In genomic region chr5:68505917-68506860, GRCh38 we compare ENCODE assay signal across 15 cellular contexts.
DNase-seq lines count a peak whose midpoint lies in the region; ATAC-seq and TF ChIP-seq lines count a peak whose summit lies in the region.
"Had no signal": no experiment of that assay in that cellular context is flagged by ENCODE, and none has a peak within 500 bp of the region (broad histone marks: within the 10 kb centered on the region; RNA-seq: fewer than 3 reads in every experiment).

No MANE protein-coding gene starts in this region.

- H3K4me3 Mint-ChIP-seq in neural crest cell: peak overlapping the region; percentile 50
- H3K4me3 Mint-ChIP-seq: activated naive CD8-positive, alpha-beta T cell treated with anti-CD3 and anti-CD28 coated beads for 36 hours had no signal

- DNase-seq in Daoy (ENCODE audit: low read depth): peak; percentile 29
- peak; percentile 83 for DNase-seq in NCI-H69 (lab: John Stamatoyannopoulos, UW)
- no peak for DNase-seq in neural crest cell (ENCODE audit: low read depth, low spot score)
- DNase-seq in activated CD4-positive, CD25-positive, alpha-beta regulatory T cell treated with anti-CD3 and anti-CD28 coated beads, Interleukin-2, amount 50 U/mL, for 72 hours: no peak
- DNase-seq: activated naive CD8-positive, alpha-beta T cell treated with anti-CD3 and anti-CD28 coated beads for 36 hours; BE2C; hypothalamus; NCI-H187 treated with DMSO at 0.1 percent for 48 hours; T-helper 9 cell; upper lobe of right lung had no signal

- H3K4me1 Mint-ChIP-seq in neural crest cell: peaks cover 65% of the 10 kb centered on the region
- H3K4me1 Mint-ChIP-seq: activated naive CD8-positive, alpha-beta T cell treated with anti-CD3 and anti-CD28 coated beads for 36 hours had no signal

- H3K27me3 Mint-ChIP-seq in neural crest cell (ENCODE audit: low read depth): no peaks in the 10 kb centered on the region
- H3K27me3 Mint-ChIP-seq: activated naive CD8-positive, alpha-beta T cell treated with anti-CD3 and anti-CD28 coated beads for 36 hours had no signal

- ATAC-seq in esophagus mucosa (peak; percentile 18), SK-N-SH treated with all-trans-retinoic acid at 6 μM for 48 hours (no peak), HG02840 (IDR thresholded peaks at IDR 0.05; ENCODE audit: low FRiP score, unreplicated experiment) (no peak), HG03460 (IDR thresholded peaks at IDR 0.05; ENCODE audit: unreplicated experiment) (no peak)
- ATAC-seq: sciatic nerve, upper lobe of right lung had no signal

- H3K36me3 Mint-ChIP-seq in neural crest cell (ENCODE audit: low read depth): no peaks in the 10 kb centered on the region
- H3K36me3 Mint-ChIP-seq: activated naive CD8-positive, alpha-beta T cell treated with anti-CD3 and anti-CD28 coated beads for 36 hours had no signal

- H3K27ac Mint-ChIP-seq in neural crest cell (ENCODE audit: unreplicated experiment): peak overlapping the region; percentile 64
- H3K27ac Mint-ChIP-seq: activated naive CD8-positive, alpha-beta T cell treated with anti-CD3 and anti-CD28 coated beads for 36 hours had no signal

- peaks cover 1% of the 10 kb centered on the region for H3K9me3 Mint-ChIP-seq in neural crest cell
- H3K9me3 Mint-ChIP-seq: activated naive CD8-positive, alpha-beta T cell treated with anti-CD3 and anti-CD28 coated beads for 36 hours had no signal

- no peak for TF ChIP-seq CTCF in neural crest cell (conservative IDR thresholded peaks at IDR 0.05)

TF ChIP-seq in SK-N-SH treated with all-trans-retinoic acid at 6 μM for 48 hours, 23 proteins besides CTCF, POLR2A, EP300 and RAD21:
- no peak for TF ChIP-seq GLIS3 (CRISPR knock-in tag; IDR thresholded peaks at IDR 0.05)
- no peak for TF ChIP-seq ZC3H10 (CRISPR knock-in tag; IDR thresholded peaks at IDR 0.05)
- no peak for TF ChIP-seq CSDC2 (CRISPR knock-in tag; IDR thresholded peaks at IDR 0.05)
- no peak for TF ChIP-seq TOX (CRISPR knock-in tag; IDR thresholded peaks at IDR 0.05; ENCODE audit: borderline replicate concordance)

Comparison
In these comparisons a context has a peak if more than half of its experiments do, and no peak if none do; other contexts are left out.
1. DNase-seq: peak in Daoy (single experiment) and NCI-H69 (single experiment); none in neural crest cell (single experiment) and activated CD4-positive, CD25-positive, alpha-beta regulatory T cell treated with anti-CD3 and anti-CD28 coated beads, Interleukin-2, amount 50 U/mL, for 72 hours (single experiment).